Comparison of ENCODE assay signal across 7 cellular contexts in genomic region chr14:65958664-65959562, GRCh38.
DNase-seq lines count a peak whose midpoint lies in the region; ATAC-seq and TF ChIP-seq lines count a peak whose summit lies in the region.

No MANE protein-coding gene starts in this region.

- intact Hi-C loops in left ventricle myocardium superior (cut with micrococcal nuclease): no loop called here

- H3K27me3 Mint-ChIP-seq in activated CD8-positive, alpha-beta T cell treated with anti-CD3 and anti-CD28 coated beads, Interleukin-2, amount 10 ng/mL, durations not matched to agents 7 days and 5 days (ENCODE audit: low read depth): peaks cover 6% of the 10 kb centered on the region
- H3K27me3 Mint-ChIP-seq in T-helper 2 cell treated with Interferon-gamma antibody and Interleukin-4, amounts not matched to agents 5 μg/mL and 100 μg/mL, for 36 hours (ENCODE audit: low read depth): peaks cover 19% of the 10 kb centered on the region

- no peaks in the 10 kb centered on the region for H3K4me1 ChIP-seq in suprapubic skin

- H3K36me3 Mint-ChIP-seq in activated CD8-positive, alpha-beta T cell treated with anti-CD3 and anti-CD28 coated beads, Interleukin-2, amount 10 ng/mL, durations not matched to agents 7 days and 5 days (ENCODE audit: low read depth): peaks cover 7% of the 10 kb centered on the region
- H3K36me3 Mint-ChIP-seq in T-helper 2 cell treated with Interferon-gamma antibody and Interleukin-4, amounts not matched to agents 5 μg/mL and 100 μg/mL, for 36 hours (ENCODE audit: low read depth): peaks cover 10% of the 10 kb centered on the region

- POLR2A ChIA-PET in activated CD8-positive, alpha-beta T cell treated with anti-CD3 and anti-CD28 coated beads, Interleukin-2, amount 10 ng/mL, durations not matched to agents 7 days and 5 days (lab: Charles Lee): interaction anchor here (1.3 to 1.5 kb wide), 3 partner anchors 31 to 547 kb away, joined by 3 to 6 read pairs (median 4); partner anchors contain the start of gene FUT8

- no peaks in the 10 kb centered on the region for H3K9me3 Mint-ChIP-seq in activated CD8-positive, alpha-beta T cell treated with anti-CD3 and anti-CD28 coated beads, Interleukin-2, amount 10 ng/mL, durations not matched to agents 7 days and 5 days (ENCODE audit: insufficient read depth)
- peaks cover 8% of the 10 kb centered on the region for H3K9me3 Mint-ChIP-seq in T-helper 2 cell treated with Interferon-gamma antibody and Interleukin-4, amounts not matched to agents 5 μg/mL and 100 μg/mL, for 36 hours

- no peak overlapping the region for H3K4me3 Mint-ChIP-seq in activated CD8-positive, alpha-beta T cell treated with anti-CD3 and anti-CD28 coated beads, Interleukin-2, amount 10 ng/mL, durations not matched to agents 7 days and 5 days
- no peak overlapping the region for H3K4me3 Mint-ChIP-seq in T-helper 2 cell treated with Interferon-gamma antibody and Interleukin-4, amounts not matched to agents 5 μg/mL and 100 μg/mL, for 36 hours

- 56% methylated on average over 13 of the region's 13 CpGs for WGBS in suprapubic skin

- TF ChIP-seq EP300 in suprapubic skin (IDR thresholded peaks at IDR 0.05): no peak

- peak; percentile 27 to 39 for TF ChIP-seq CTCF in suprapubic skin (IDR thresholded peaks at IDR 0.05)

- H3K36me3 ChIP-seq in suprapubic skin: no peaks in the 10 kb centered on the region

- H3K4me1 Mint-ChIP-seq in activated CD8-positive, alpha-beta T cell treated with anti-CD3 and anti-CD28 coated beads, Interleukin-2, amount 10 ng/mL, durations not matched to agents 7 days and 5 days (ENCODE audit: low read depth): peaks cover 34% of the 10 kb centered on the region
- H3K4me1 Mint-ChIP-seq in T-helper 2 cell treated with Interferon-gamma antibody and Interleukin-4, amounts not matched to agents 5 μg/mL and 100 μg/mL, for 36 hours (ENCODE audit: low read depth): peaks cover 36% of the 10 kb centered on the region

- H3K27ac Mint-ChIP-seq in activated CD8-positive, alpha-beta T cell treated with anti-CD3 and anti-CD28 coated beads, Interleukin-2, amount 10 ng/mL, durations not matched to agents 7 days and 5 days: peak overlapping the region; percentile 56
- no peak overlapping the region for H3K27ac Mint-ChIP-seq in T-helper 2 cell treated with Interferon-gamma antibody and Interleukin-4, amounts not matched to agents 5 μg/mL and 100 μg/mL, for 36 hours

- H3K9me3 ChIP-seq in suprapubic skin: no peaks in the 10 kb centered on the region

- peak; percentile 59 for DNase-seq in ELR (ENCODE audit: low read depth)
- DNase-seq in NCI-H1092 (lab: John Stamatoyannopoulos, UW): peak; percentile 53
- no peak for DNase-seq in activated CD8-positive, alpha-beta T cell treated with anti-CD3 and anti-CD28 coated beads, Interleukin-2, amount 10 ng/mL, durations not matched to agents 7 days and 5 days
- DNase-seq in left ventricle myocardium superior: no peak
- DNase-seq in suprapubic skin (ENCODE audit: low spot score in 2 of 2): no peak
- no peak for DNase-seq in T-helper 2 cell treated with Interferon-gamma antibody and Interleukin-4, amounts not matched to agents 5 μg/mL and 100 μg/mL, for 36 hours (ENCODE audit: low spot score)

- H3K27ac ChIP-seq in suprapubic skin: no peak overlapping the region

- H3K27me3 ChIP-seq in suprapubic skin: no peaks in the 10 kb centered on the region

- no peak overlapping the region for H3K4me3 ChIP-seq in suprapubic skin

- ATAC-seq in GM21786 (IDR thresholded peaks at IDR 0.05; ENCODE audit: unreplicated experiment): peak; percentile 41
- peak; percentile 77 for ATAC-seq in activated CD8-positive, alpha-beta T cell treated with anti-CD3 and anti-CD28 coated beads, Interleukin-2, amount 10 ng/mL, durations not matched to agents 7 days and 5 days
- peak; percentile 53 for ATAC-seq in left ventricle myocardium superior

- no peak for TF ChIP-seq POLR2A in suprapubic skin (IDR thresholded peaks at IDR 0.05)

- CTCF ChIA-PET in activated CD8-positive, alpha-beta T cell treated with anti-CD3 and anti-CD28 coated beads, Interleukin-2, amount 10 ng/mL, durations not matched to agents 7 days and 5 days (lab: Charles Lee): interaction anchor here (0.6 to 6.1 kb wide), 44 partner anchors 9 to 797 kb away, joined by 3 to 108 read pairs (median 5); no protein-coding TSS in a partner anchor

Comparison
In these comparisons a context has a peak if more than half of its experiments do, and no peak if none do; other contexts are left out.
1. DNase-seq: peak in ELR (single experiment) and NCI-H1092 (single experiment); none in activated CD8-positive, alpha-beta T cell treated with anti-CD3 and anti-CD28 coated beads, Interleukin-2, amount 10 ng/mL, durations not matched to agents 7 days and 5 days (single experiment), left ventricle myocardium superior (single experiment), suprapubic skin (0 of 2) and T-helper 2 cell treated with Interferon-gamma antibody and Interleukin-4, amounts not matched to agents 5 μg/mL and 100 μg/mL, for 36 hours (single experiment).
2. Peak in every context shown above with its lines, with median percentiles within 50 percentile points of each other: ATAC-seq.